Comparison of ENCODE assay signal across 13 cellular contexts in the genomic region with DNA sequence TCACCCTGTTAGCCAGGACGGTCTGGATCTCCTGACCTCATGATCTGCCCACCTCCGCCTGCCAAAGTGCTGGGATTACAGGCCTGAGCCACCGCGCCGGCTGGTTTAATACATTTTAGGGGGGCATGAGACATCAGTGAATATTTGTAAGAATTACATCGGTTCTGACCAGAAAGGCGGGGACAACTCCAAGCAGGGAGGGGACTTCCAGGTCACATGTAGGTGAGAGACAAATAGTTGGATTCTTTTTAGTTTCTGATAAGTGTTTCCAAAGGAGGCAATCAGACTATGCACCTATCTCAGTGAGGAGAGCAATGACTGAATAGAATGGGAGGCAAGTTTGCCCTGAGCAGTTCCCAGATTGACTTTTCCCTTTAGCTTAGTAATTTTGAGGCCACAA. TPM values are rescaled to one million over a fixed set of nuclear protein-coding genes. Genes with fewer than 3 reads are reported as not detected.
DNase-seq lines count a peak whose midpoint lies in the region; ATAC-seq and TF ChIP-seq lines count a peak whose summit lies in the region.
"Had no signal": no experiment of that assay in that cellular context is flagged by ENCODE, and none has a peak within 500 bp of the region (broad histone marks: within the 10 kb centered on the region; RNA-seq: fewer than 3 reads in every experiment).

No MANE protein-coding gene starts in this region.

- H2AFZ ChIP-seq in OCI-LY1 (ENCODE audit: low read length) (no peak overlapping the region), trophoblast cell (ENCODE audit: insufficient read depth, low read length, poor library complexity) (no peak overlapping the region)

- H3K27ac Mint-ChIP-seq in activated T-cell treated with anti-CD3 and anti-CD28 coated beads, Interleukin-2, amount 50 U/mL, for 24 hours, result peak overlapping the region; percentile 45
- H3K27ac Mint-ChIP-seq in brain, result peak overlapping the region; percentile 56 to 98 (median 81)

- peak overlapping the region; percentile 55 for H3K14ac ChIP-seq in trophoblast cell (ENCODE audit: low read length)

- H4K91ac ChIP-seq in trophoblast cell (ENCODE audit: low read depth, low read length), result peak overlapping the region; percentile 43

- no peak overlapping the region for H3K27ac ChIP-seq in OCI-LY1 (ENCODE audit: low read depth, low read length, poor library complexity, severe bottlenecking)
- H3K27ac ChIP-seq in trophoblast cell (ENCODE audit: low read depth, low read length), result peak overlapping the region; percentile 50

- peak overlapping the region; percentile 98 for H3K4me3 ChIP-seq in OCI-LY1 (ENCODE audit: low read depth, low read length, poor library complexity, severe bottlenecking)
- H3K4me3 ChIP-seq in trophoblast cell (ENCODE audit: low read depth, low read length), result no peak overlapping the region

- H3K9ac ChIP-seq in OCI-LY1 (ENCODE audit: low read length), result peak overlapping the region; percentile 98; the same call in 1 of the 2 replicates
- no peak overlapping the region for H3K9ac ChIP-seq in trophoblast cell (ENCODE audit: low read length)

- H2AK5ac ChIP-seq in trophoblast cell (ENCODE audit: low read length), result no peak overlapping the region

- H2BK120ac ChIP-seq in trophoblast cell (ENCODE audit: insufficient read depth, low read length, poor library complexity), result peak overlapping the region; percentile 24

- no peak overlapping the region for H3K18ac ChIP-seq in trophoblast cell (ENCODE audit: low read length)

- no peak overlapping the region for H2BK12ac ChIP-seq in trophoblast cell (ENCODE audit: low read length)

- H3K79me2 ChIP-seq in OCI-LY1 (ENCODE audit: insufficient read depth, low read length) (peaks cover 37% of the 10 kb centered on the region), trophoblast cell (ENCODE audit: control insufficient read depth, insufficient read depth, low read length, poor library complexity) (peaks cover 19% of the 10 kb centered on the region)

- no peaks in the 10 kb centered on the region for H3K9me3 Mint-ChIP-seq in activated T-cell treated with anti-CD3 and anti-CD28 coated beads, Interleukin-2, amount 50 U/mL, for 24 hours
- H3K9me3 Mint-ChIP-seq in brain, result no peaks in the 10 kb centered on the region

- no peaks in the 10 kb centered on the region for H4K20me1 ChIP-seq in OCI-LY1 (ENCODE audit: insufficient read depth, low read length)

- H2BK5ac ChIP-seq in trophoblast cell (ENCODE audit: low read depth, low read length, poor library complexity), result no peak overlapping the region

- H3K23ac ChIP-seq in trophoblast cell (ENCODE audit: low read length), result no peak overlapping the region

- H3K9me3 ChIP-seq in OCI-LY1 (ENCODE audit: low read length), result no peaks in the 10 kb centered on the region
- no peaks in the 10 kb centered on the region for H3K9me3 ChIP-seq in trophoblast cell (ENCODE audit: insufficient read depth, low read depth, low read length)
- H3K9me3 ChIP-seq: upper lobe of left lung had no signal

- no peak for DNase-seq in activated T-cell treated with anti-CD3 and anti-CD28 coated beads, Interleukin-2, amount 50 U/mL, for 24 hours
- DNase-seq in activated T-cell treated with anti-CD3 and anti-CD28 coated beads for 4 hours (no peak), trophoblast cell (peak in 1 of 2 donors; percentile 28)
- DNase-seq: activated CD4-positive, CD25-positive, alpha-beta regulatory T cell; cortex of kidney; NCI-H524 treated with DMSO at 0.1 percent for 48 hours; Right ventricle myocardium superior; upper lobe of left lung had no signal

- no CpG with 5 or more reads among the region's 7 CpGs for WGBS in trophoblast cell (ENCODE audit: extremely low coverage, insufficient coverage, insufficient read length)

- no peak for TF ChIP-seq CTCF in OCI-LY1 (IDR thresholded peaks at IDR 0.05; ENCODE audit: low read length)
- no peak for TF ChIP-seq CTCF in brain (conservative IDR thresholded peaks at IDR 0.05)

- H3K36me3 ChIP-seq in OCI-LY1 (ENCODE audit: insufficient read depth, low read length), result peaks cover 18% of the 10 kb centered on the region; the same call in 1 of the 2 replicates
- no peaks in the 10 kb centered on the region for H3K36me3 ChIP-seq in trophoblast cell (ENCODE audit: control insufficient read depth in 1 of 2, insufficient read depth in 2 of 2, low read length in 2 of 2)
- H3K36me3 ChIP-seq: upper lobe of left lung had no signal

- H3K4me2 ChIP-seq in OCI-LY1 (ENCODE audit: low read length) (peak overlapping the region; percentile 90; the same call in 1 of the 2 replicates), trophoblast cell (ENCODE audit: low read length) (no peak overlapping the region)

- H3K4me1 ChIP-seq in OCI-LY1 (ENCODE audit: insufficient read depth, low read length, severe bottlenecking) (peaks cover 42% of the 10 kb centered on the region), trophoblast cell (ENCODE audit: control insufficient read depth in 1 of 2, insufficient read depth in 2 of 2, low read length in 2 of 2) (peaks cover 18 to 27% of the 10 kb centered on the region in 2 experiments)

- no peaks in the 10 kb centered on the region for H3K27me3 Mint-ChIP-seq in activated T-cell treated with anti-CD3 and anti-CD28 coated beads, Interleukin-2, amount 50 U/mL, for 24 hours
- peaks cover 12% of the 10 kb centered on the region for H3K27me3 Mint-ChIP-seq in brain

- peak overlapping the region; percentile 69 for H4K8ac ChIP-seq in trophoblast cell (ENCODE audit: low read depth, low read length)

- peak overlapping the region; percentile 98 for H3K4me3 Mint-ChIP-seq in activated T-cell treated with anti-CD3 and anti-CD28 coated beads, Interleukin-2, amount 50 U/mL, for 24 hours
- H3K4me3 Mint-ChIP-seq in brain, result peak overlapping the region; percentile 95 to 100 (median 98)

- H3K36me3 Mint-ChIP-seq in activated T-cell treated with anti-CD3 and anti-CD28 coated beads, Interleukin-2, amount 50 U/mL, for 24 hours (ENCODE audit: low read depth), result peaks cover 52% of the 10 kb centered on the region
- H3K36me3 Mint-ChIP-seq in brain, result peaks cover 33% of the 10 kb centered on the region

- H3K27me3 ChIP-seq in OCI-LY1 (ENCODE audit: insufficient read depth, low read length) (no peaks in the 10 kb centered on the region), trophoblast cell (ENCODE audit: insufficient read depth, low read length) (no peaks in the 10 kb centered on the region)
- H3K27me3 ChIP-seq: upper lobe of left lung had no signal

- ATAC-seq in HG03521 (IDR thresholded peaks at IDR 0.05; ENCODE audit: unreplicated experiment) (no peak), GM21619 (IDR thresholded peaks at IDR 0.05; ENCODE audit: unreplicated experiment) (no peak), GM18868 (IDR thresholded peaks at IDR 0.05; ENCODE audit: unreplicated experiment) (no peak)

- no peak overlapping the region for H4K12ac ChIP-seq in trophoblast cell (ENCODE audit: low read depth, low read length)

- peaks cover 52% of the 10 kb centered on the region for H3K4me1 Mint-ChIP-seq in activated T-cell treated with anti-CD3 and anti-CD28 coated beads, Interleukin-2, amount 50 U/mL, for 24 hours (ENCODE audit: low read depth)
- peaks cover 80% of the 10 kb centered on the region for H3K4me1 Mint-ChIP-seq in brain

- H3F3A ChIP-seq in OCI-LY1 (ENCODE audit: insufficient read depth, low read length), result no peaks in the 10 kb centered on the region

- H3K9me2 ChIP-seq in OCI-LY1 (ENCODE audit: low read depth, low read length), result no peaks in the 10 kb centered on the region

- peaks cover 27% of the 10 kb centered on the region for H3K79me1 ChIP-seq in trophoblast cell (ENCODE audit: low read length)

- H3K4ac ChIP-seq in trophoblast cell (ENCODE audit: low read depth, low read length), result peak overlapping the region; percentile 35

RNA-seq across cellular contexts. Expression of a gene that starts 3.7 kb away (rescaled TPM):
- 1.1 TPM for polyA plus RNA-seq in brain (ENCODE audit: insufficient read depth, low read depth, low replicate concordance)
- polyA plus RNA-seq in trophoblast cell (2013), result 12.1 and 12.7 TPM in 2 replicates

RNA-seq across cellular contexts. Expression of a gene that starts 11.7 kb away (rescaled TPM):
- polyA plus RNA-seq in brain (ENCODE audit: insufficient read depth, low read depth, low replicate concordance), result 0.59 TPM
- polyA plus RNA-seq in trophoblast cell (2013), result 7.5 and 8.0 TPM in 2 replicates

RNA-seq across cellular contexts. Expression of a gene that starts 31.3 kb away (rescaled TPM):
- polyA plus RNA-seq in brain (ENCODE audit: insufficient read depth, low read depth, low replicate concordance), result 4.5 TPM
- 18.5 and 19.9 TPM in 2 replicates for polyA plus RNA-seq in trophoblast cell (2013)

RNA-seq across cellular contexts. Expression of a gene that starts 48.9 kb away (rescaled TPM):
- 4.4 TPM for polyA plus RNA-seq in brain (ENCODE audit: insufficient read depth, low read depth, low replicate concordance)
- polyA plus RNA-seq in trophoblast cell (2013), result 4.7 and 4.8 TPM in 2 replicates
